Comparison of ENCODE assay signal across 25 cellular contexts in the genomic region with DNA sequence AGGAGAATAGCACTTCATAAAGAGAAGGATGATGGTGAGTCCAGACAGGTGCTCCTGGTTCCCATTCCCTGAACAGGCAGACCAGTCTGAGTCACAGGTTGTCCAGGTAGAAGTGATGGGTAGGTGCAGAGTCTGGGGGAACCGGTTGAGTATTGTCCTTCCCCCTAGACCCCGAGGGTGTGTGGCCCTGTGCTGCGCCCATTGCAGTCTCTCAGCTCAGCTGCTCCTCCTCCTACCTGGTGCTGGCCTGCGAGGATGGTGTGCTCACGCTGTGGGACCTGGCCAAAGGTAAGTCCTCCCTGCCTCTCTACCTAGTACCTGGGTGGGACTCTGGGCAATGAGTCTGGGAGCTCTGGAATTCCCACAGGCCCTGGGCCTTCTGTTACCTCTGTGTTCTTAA. TPM values are rescaled to one million over a fixed set of nuclear protein-coding genes. Genes with fewer than 3 reads are reported as not detected.
"Had no signal": no experiment of that assay in that cellular context is flagged by ENCODE, and none has a peak within 500 bp of the region (broad histone marks: within the 10 kb centered on the region; RNA-seq: fewer than 3 reads in every experiment).

No MANE protein-coding gene starts in this region.

- DNase-seq: cortex of kidney; effector CD8-positive, alpha-beta T cell; effector memory CD8-positive, alpha-beta T cell; endodermal cell; erythroblast; esophagus squamous epithelium; foreskin fibroblast; foreskin melanocyte; gastrocnemius medialis; glutamatergic neuron; heart right ventricle; hippocampal formation; left cardiac atrium; left lung; left ventricle myocardium superior; lower lobe of right lung; mesenchymal stem cell; midbrain had no signal

- H3K27me3 ChIP-seq: left lung had no signal

- H3K4me1 ChIP-seq: left lung, lower lobe of right lung had no signal

- H3K36me3 ChIP-seq: esophagus squamous epithelium, gastrocnemius medialis, heart right ventricle, left lung, lower lobe of right lung had no signal

- H3K4me1 Mint-ChIP-seq: endodermal cell had no signal

- H3K27ac Mint-ChIP-seq: dendritic cell treated with granulocyte-macrophage colony-stimulating factor and Interleukin-4, amounts not matched to agents 40 ng/mL and 50 ng/mL, for 4 days; effector memory CD8-positive, alpha-beta T cell; endodermal cell had no signal

- H3K4me3 ChIP-seq: esophagus squamous epithelium, gastrocnemius medialis, heart right ventricle, left lung, lower lobe of right lung had no signal

- ATAC-seq: effector memory CD8-positive, alpha-beta T cell; esophagus mucosa; gastrocnemius medialis; heart right ventricle; left cardiac atrium; left lung; left ventricle myocardium superior; lower lobe of right lung had no signal

- H3K9me3 ChIP-seq: esophagus squamous epithelium, gastrocnemius medialis, heart right ventricle, left lung, lower lobe of right lung had no signal

- H3K9me3 Mint-ChIP-seq: dendritic cell treated with granulocyte-macrophage colony-stimulating factor and Interleukin-4, amounts not matched to agents 40 ng/mL and 50 ng/mL, for 4 days; effector memory CD8-positive, alpha-beta T cell; endodermal cell had no signal

- H3K4me3 Mint-ChIP-seq: dendritic cell treated with granulocyte-macrophage colony-stimulating factor and Interleukin-4, amounts not matched to agents 40 ng/mL and 50 ng/mL, for 4 days; effector memory CD8-positive, alpha-beta T cell; endodermal cell had no signal

- H3K27ac ChIP-seq: epithelial cell of prostate, esophagus squamous epithelium, gastrocnemius medialis, heart right ventricle, left lung, lower lobe of right lung had no signal

RNA-seq across cellular contexts. Expression of gene MESP1, which starts 19.8 kb away (rescaled TPM):
- total RNA-seq: mononuclear cell had no signal

RNA-seq across cellular contexts. Expression of gene WDR93, which starts 40.7 kb away (rescaled TPM):
- total RNA-seq: dermis microvascular lymphatic vessel endothelial cell, esophagus mucosa, esophagus squamous epithelium, gastrocnemius medialis, glomerular endothelial cell, left cardiac atrium, left ventricle myocardium superior, lung microvascular endothelial cell, mononuclear cell had no signal

RNA-seq across cellular contexts. Expression of gene MESP2, which starts 44.9 kb away (rescaled TPM):
- total RNA-seq: dermis microvascular lymphatic vessel endothelial cell, gastrocnemius medialis, glomerular endothelial cell, lower lobe of right lung, lung microvascular endothelial cell, mononuclear cell had no signal

RNA-seq across cellular contexts. Expression of gene PLIN1, which starts 52.1 kb away (rescaled TPM):
- total RNA-seq: dermis microvascular lymphatic vessel endothelial cell had no signal
